Comparison of ENCODE assay signal across 11 cellular contexts in the genomic region with DNA sequence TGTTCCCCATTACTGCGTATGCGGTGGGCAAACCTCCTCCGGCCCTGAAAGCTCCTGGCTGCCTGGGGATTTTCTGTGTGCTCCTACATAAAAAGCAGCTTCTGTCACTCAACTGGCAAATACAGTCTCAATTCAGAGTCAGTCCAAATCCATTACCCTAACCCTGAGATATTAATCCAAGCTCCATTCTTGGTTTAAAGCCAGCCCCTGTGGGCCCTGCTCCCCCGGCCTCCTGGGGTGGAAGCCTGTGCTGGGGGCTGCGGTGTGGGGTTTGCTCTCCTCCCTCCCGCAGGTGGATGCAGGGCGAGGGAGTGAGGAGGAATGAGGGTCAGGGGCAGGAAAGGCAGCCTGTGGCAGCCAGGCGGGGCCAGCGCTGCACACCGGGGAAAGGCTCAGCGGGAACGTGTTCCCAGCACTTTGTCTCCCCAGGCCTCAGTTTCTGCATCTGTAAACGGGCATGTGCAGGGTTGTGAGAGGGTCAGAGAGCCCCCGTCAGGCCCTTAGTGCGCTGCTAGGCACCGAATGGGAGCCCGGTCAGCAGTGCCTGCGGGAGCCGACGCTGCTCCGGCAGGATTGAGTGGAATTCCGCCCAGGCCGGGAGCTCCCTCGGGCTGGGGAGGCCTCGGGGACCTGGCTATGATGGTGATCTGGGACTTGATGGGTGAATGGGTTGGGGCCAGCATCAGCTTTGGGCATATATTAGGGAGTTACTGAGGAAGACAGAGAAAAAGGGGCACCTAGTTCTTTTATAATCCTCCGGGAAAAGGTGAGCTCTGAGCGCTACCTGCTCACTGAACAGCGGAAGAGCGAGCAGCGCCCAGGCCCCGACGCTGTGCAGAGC. TPM values are rescaled to one million over a fixed set of nuclear protein-coding genes. Genes with fewer than 3 reads are reported as not detected.
A peak's percentile ranks its signal among the peaks of the same experiment; 100 is the strongest.
DNase-seq lines count a peak whose midpoint lies in the region; ATAC-seq, FAIRE-seq and TF ChIP-seq lines count a peak whose summit lies in the region.
"Had no signal": no experiment of that assay in that cellular context is flagged by ENCODE, and none has a peak within 500 bp of the region (broad histone marks: within the 10 kb centered on the region; RNA-seq: fewer than 3 reads in every experiment).

No MANE protein-coding gene starts in this region.

- H3K4me3 ChIP-seq in trophoblast cell (ENCODE audit: low read depth, low read length) (no peak overlapping the region), left lung (no peak overlapping the region)

- intact Hi-C loops in left lung (cut with DNase I) = no loop called here

- H3K9me3 ChIP-seq in trophoblast cell (ENCODE audit: insufficient read depth, low read depth, low read length) (peaks cover 5% of the 10 kb centered on the region), left lung (peaks cover 0 to 3% of the 10 kb centered on the region in 2 donors)

- peaks cover 10 to 13% of the 10 kb centered on the region in 2 experiments for H3K4me1 ChIP-seq in trophoblast cell (ENCODE audit: control insufficient read depth in 1 of 2, insufficient read depth in 2 of 2, low read length in 2 of 2)
- peaks cover 2 to 24% of the 10 kb centered on the region in 2 donors for H3K4me1 ChIP-seq in left lung

- ATAC-seq in GM18861 (IDR thresholded peaks at IDR 0.05; ENCODE audit: unreplicated experiment) (peak; percentile 77), HG03064 (IDR thresholded peaks at IDR 0.05; ENCODE audit: low read depth, unreplicated experiment) (peak; percentile 80), left lung (no peak)

- no peak overlapping the region for H2BK12ac ChIP-seq in trophoblast cell (ENCODE audit: low read length)

- H3K27ac ChIP-seq in trophoblast cell (ENCODE audit: low read depth, low read length) (peak overlapping the region; percentile 24), left lung (no peak overlapping the region)

- no peak overlapping the region for H4K8ac ChIP-seq in trophoblast cell (ENCODE audit: low read depth, low read length)

- no peak overlapping the region for H2AFZ ChIP-seq in trophoblast cell (ENCODE audit: insufficient read depth, low read length, poor library complexity)

- H3K14ac ChIP-seq in trophoblast cell (ENCODE audit: low read length) = no peak overlapping the region

- H3K9ac ChIP-seq in trophoblast cell (ENCODE audit: low read length) = no peak overlapping the region

- H3K18ac ChIP-seq in trophoblast cell (ENCODE audit: low read length) = no peak overlapping the region

- no peak overlapping the region for H3K23ac ChIP-seq in trophoblast cell (ENCODE audit: low read length)

- no peak overlapping the region for H4K91ac ChIP-seq in trophoblast cell (ENCODE audit: low read depth, low read length)

- H3K36me3 ChIP-seq in trophoblast cell (ENCODE audit: control insufficient read depth in 1 of 2, insufficient read depth in 2 of 2, low read length in 2 of 2) = no peaks in the 10 kb centered on the region
- no peaks in the 10 kb centered on the region for H3K36me3 ChIP-seq in left lung

- FAIRE-seq in HTR-8/SVneo (lab: Jason Lieb, UNC) = no peak
- FAIRE-seq: D721Med had no signal

- no peak overlapping the region for H2AK5ac ChIP-seq in trophoblast cell (ENCODE audit: low read length)

- H3K4ac ChIP-seq in trophoblast cell (ENCODE audit: low read depth, low read length) = no peak overlapping the region

- H2BK120ac ChIP-seq in trophoblast cell (ENCODE audit: insufficient read depth, low read length, poor library complexity) = peak overlapping the region; percentile 7

- H3K79me1 ChIP-seq in trophoblast cell (ENCODE audit: low read length) = peaks cover 2% of the 10 kb centered on the region

- H2BK5ac ChIP-seq in trophoblast cell (ENCODE audit: low read depth, low read length, poor library complexity) = no peak overlapping the region

- H3K27me3 ChIP-seq in trophoblast cell (ENCODE audit: insufficient read depth, low read length) (no peaks in the 10 kb centered on the region), left lung (peaks cover 0 to 40% of the 10 kb centered on the region in 2 donors)

- no CpG with 5 or more reads among the region's 32 CpGs for WGBS in trophoblast cell (ENCODE audit: extremely low coverage, insufficient coverage, insufficient read length)

- no peak overlapping the region for H3K4me2 ChIP-seq in trophoblast cell (ENCODE audit: low read length)

- TF ChIP-seq CTCF in left lung (IDR thresholded peaks at IDR 0.05) = no peak

- DNase-seq in activated CD8-positive, alpha-beta memory T cell treated with anti-CD3 and anti-CD28 coated beads, Interleukin-2, amount 50 U/mL, for 48 hours = peak; percentile 37
- DNase-seq in trophoblast cell (peak; percentile 8 to 41), left lung (no peak), NCI-H748 (lab: John Stamatoyannopoulos, UW; ENCODE audit: unreplicated experiment) (no peak), HTR-8/SVneo (ENCODE audit: insufficient read length, low spot score) (no peak), H4 (ENCODE audit: low spot score) (no peak)
- DNase-seq: activated naive CD4-positive, alpha-beta T cell treated with Interleukin-2 at 50 U/mL for 16 hours; NCI-H526 had no signal

- no peaks in the 10 kb centered on the region for H3K79me2 ChIP-seq in trophoblast cell (ENCODE audit: control insufficient read depth, insufficient read depth, low read length, poor library complexity)

- no peak overlapping the region for H4K12ac ChIP-seq in trophoblast cell (ENCODE audit: low read depth, low read length)

RNA-seq across cellular contexts. Expression of a gene that starts 6.3 kb away (rescaled TPM):
- polyA plus RNA-seq in trophoblast cell (2013) = 12.0 and 14.8 TPM in 2 replicates
- total RNA-seq in left lung = 10 to 100 TPM; 28.2 to 30.4 TPM
- total RNA-seq in H4 (2014; rRNA removed; shearing (Covaris generic)) = 13.6 and 16.6 TPM in 2 replicates

RNA-seq across cellular contexts. Expression of a gene that starts 37.6 kb away (rescaled TPM):
- 0.15 and 0.23 TPM in 2 replicates for polyA plus RNA-seq in trophoblast cell (2013)
- 1 to 10 TPM; 1.1 to 1.4 TPM for total RNA-seq in left lung
- 0.19 and 1.3 TPM in 2 replicates for total RNA-seq in H4 (2014; rRNA removed; shearing (Covaris generic))

Comparison
In these comparisons a context has a peak if more than half of its experiments do, and no peak if none do; other contexts are left out.
1. DNase-seq: peak in activated CD8-positive, alpha-beta memory T cell treated with anti-CD3 and anti-CD28 coated beads, Interleukin-2, amount 50 U/mL, for 48 hours (single experiment) and trophoblast cell (2 of 2); none in left lung (0 of 2), NCI-H748 (single experiment), HTR-8/SVneo (single experiment) and H4 (single experiment).